In genomic region chr15:68795298-68795848, GRCh38 we compare ENCODE assay signal across 8 cellular contexts. TPM values are rescaled to one million over a fixed set of nuclear protein-coding genes. Genes with fewer than 3 reads are reported as not detected.
DNase-seq lines count a peak whose midpoint lies in the region; ATAC-seq, FAIRE-seq and TF ChIP-seq lines count a peak whose summit lies in the region.

No MANE protein-coding gene starts in this region.

- peak overlapping the region; percentile 79 for H3K4me3 Mint-ChIP-seq in T-helper 17 cell

- no peak for FAIRE-seq in K562 (lab: Jason Lieb, UNC)

- TF ChIP-seq CTCF in GM12875 (IDR thresholded peaks at IDR 0.05; ENCODE audit: borderline replicate concordance, insufficient read depth, low read depth, low read length) (no peak), K562 (IDR thresholded peaks at IDR 0.05 in 2 of 3, conservative IDR thresholded peaks at IDR 0.05 in 1 of 3; ENCODE audit: insufficient read depth in 2 of 3, low read depth in 1 of 3, low read length in 3 of 3) (no peak)

- H2AFZ ChIP-seq in K562 (ENCODE audit: low read depth, low read length): no peak overlapping the region

- H3K36me3 ChIP-seq in K562 (ENCODE audit: control insufficient read depth, insufficient read depth, low read length): peaks cover 69% of the 10 kb centered on the region; the same call in 2 of the 3 replicates

- H3K79me2 ChIP-seq in K562 (ENCODE audit: control insufficient read depth, insufficient read depth, low read length): peaks cover 99% of the 10 kb centered on the region

- H3K9ac ChIP-seq in K562 (ENCODE audit: insufficient read depth in 1 of 2, low read depth in 2 of 2, low read length in 2 of 2): peak overlapping the region in 1 of 2 experiments; percentile 54; a peak in 2 of 4 replicates

- H3K27ac ChIP-seq in K562 (ENCODE audit: extremely low read depth, low read depth, low read length): no peak overlapping the region

- no peaks in the 10 kb centered on the region for H3K27me3 Mint-ChIP-seq in T-helper 17 cell

- peaks cover 77% of the 10 kb centered on the region for H3K4me1 Mint-ChIP-seq in T-helper 17 cell

- POLR2A ChIA-PET in K562 (lab: Yijun Ruan, JAX): interaction anchor here (1.2 to 1.4 kb wide), 2 partner anchors 9 to 12 kb away, joined by 3 to 5 read pairs; no protein-coding TSS in a partner anchor

- peak; percentile 42 for ATAC-seq in HG02981 (IDR thresholded peaks at IDR 0.05; ENCODE audit: unreplicated experiment)
- peak; percentile 64 for ATAC-seq in T-helper 17 cell
- no peak for ATAC-seq in K562

- in situ Hi-C loops in K562 (cut with MboI): no loop called here

- intact Hi-C loops in K562 (cut with micrococcal nuclease): no loop called here

- H4K20me1 ChIP-seq in K562 (replicated peaks; ENCODE audit: control insufficient read depth, insufficient read depth, low read length): peaks cover 59% of the 10 kb centered on the region

- H3K27me3 ChIP-seq in K562 (ENCODE audit: control insufficient read depth in 2 of 2, insufficient read depth in 2 of 2, low read length in 2 of 2): no peaks in the 10 kb centered on the region

- H3K4me2 ChIP-seq in K562 (ENCODE audit: insufficient read depth, low read length): no peak overlapping the region

- peaks cover 2% of the 10 kb centered on the region for H3K36me3 Mint-ChIP-seq in T-helper 17 cell (ENCODE audit: low read depth)

- CTCF ChIA-PET in K562 (lab: Yijun Ruan, JAX; ENCODE audit: low intra/inter-chr PET ratio): no interaction called here

- peak overlapping the region; percentile 86 for H3K27ac Mint-ChIP-seq in T-helper 17 cell

- peaks cover 14 to 18% of the 10 kb centered on the region in 2 experiments; a peak in 4 of 5 replicates for H3K4me1 ChIP-seq in K562 (replicated peaks in 1 of 2; ENCODE audit: control insufficient read depth in 2 of 2, insufficient read depth in 2 of 2, low read length in 2 of 2)

- no peaks in the 10 kb centered on the region for H3K9me3 ChIP-seq in T-helper 17 cell (ENCODE audit: control insufficient read depth, low read length, poor library complexity, severe bottlenecking)
- no peaks in the 10 kb centered on the region for H3K9me3 ChIP-seq in K562 (replicated peaks; ENCODE audit: control insufficient read depth, insufficient read depth, low read depth, low read length)

- TF ChIP-seq EP300 in K562 (IDR thresholded peaks at IDR 0.05; ENCODE audit: low read length): no peak

- peaks cover 4% of the 10 kb centered on the region for H3K9me1 ChIP-seq in K562 (ENCODE audit: control insufficient read depth, insufficient read depth, low read length)

- H3K4me3 ChIP-seq in GM12875 (ENCODE audit: low read depth, low read length) (peak overlapping the region; percentile 26), K562 (no peak overlapping the region)

- no peak for TF ChIP-seq POLR2A in K562 (conservative IDR thresholded peaks at IDR 0.05)

- TF ChIP-seq RAD21 in K562 (CRISPR knock-in tag; conservative IDR thresholded peaks at IDR 0.05 in 1 of 2, IDR thresholded peaks at IDR 0.05 in 1 of 2): no peak

- no TSS peak for BruUV-seq in K562 (replicated peaks; lab: Mats Ljungman, UMichigan)

- WGBS in K562 (ENCODE audit: insufficient coverage, low coverage, missing lambda C conversion rate): 98% methylated on average over 15 of the region's 20 CpGs

- DNase-seq in T-helper 17 cell: peak; percentile 27 to 44 (median 38)
- DNase-seq in K562 (ENCODE audit: extremely low read depth in 1 of 4, low spot score in 3 of 4): no peak
- peak; percentile 87 to 96 for DNase-seq in hippocampal formation (lab: John Stamatoyannopoulos, UW)
- peak; percentile 95 for DNase-seq in putamen (ENCODE audit: low spot score)
- DNase-seq in KG1 (lab: John Stamatoyannopoulos, UW): no peak
- DNase-seq in DMS79 treated with DMSO at 0.1 percent for 48 hours (lab: John Stamatoyannopoulos, UW): no peak

TF ChIP-seq in K562, 482 proteins besides CTCF, POLR2A, EP300 and RAD21:
- TF ChIP-seq ZBTB7A (IDR thresholded peaks at IDR 0.05; ENCODE audit: borderline replicate concordance, control insufficient read depth, low read depth, low read length) (no peak), ZBTB33 (CRISPR knock-in tag; IDR thresholded peaks at IDR 0.05) (peak; percentile 35; the same call in 1 of the 2 replicates), ZNF184 (CRISPR knock-in tag; IDR thresholded peaks at IDR 0.05) (no peak), ZFP36 (IDR thresholded peaks at IDR 0.05; ENCODE audit: low read depth, low read length, partially characterized antibody) (peak; percentile 16), ZNF699 (CRISPR knock-in tag; IDR thresholded peaks at IDR 0.05; ENCODE audit: insufficient replicate concordance) (no peak), NELFE (IDR thresholded peaks at IDR 0.05; ENCODE audit: insufficient read depth, insufficient read length) (no peak)

RNA-seq across cellular contexts. Expression of gene ANP32A, which starts 25.3 kb away (rescaled TPM):
- 10 to 100 TPM; 78.7 to 83.3 TPM for total RNA-seq in T-helper 17 cell
- 73.2 and 102 TPM in 2 replicates for total RNA-seq in K562 (2011; cell fraction: chromatin; rRNA removed; ENCODE audit: low replicate concordance)
- total RNA-seq in K562 (2011; cell fraction: nucleolus; rRNA removed): 44.5 and 49.1 TPM in 2 replicates
- total RNA-seq in K562 (2011; cell fraction: nucleoplasm; rRNA removed): 74.9 and 79.7 TPM in 2 replicates
- 149 and 155 TPM in 2 replicates for total RNA-seq in K562 (2014; rRNA removed)
- 214 and 231 TPM in 2 replicates for total RNA-seq in K562 (2014; rRNA removed; fragmentation: Illumina TruSeq; extraction: Trizol)
- 213 and 234 TPM in 2 replicates for total RNA-seq in K562 (2015; rRNA removed; fragmentation: Illumina TruSeq; extraction: Trizol)
- total RNA-seq in K562 (2021): 179 and 210 TPM in 2 replicates
- 101 and 158 TPM in 2 replicates for polyA plus RNA-seq in K562 (2011; rRNA removed)
- 28.2 and 50.9 TPM in 2 replicates for polyA plus RNA-seq in K562 (2011; cell fraction: cytosol; rRNA removed)
- polyA plus RNA-seq in K562 (2011; cell fraction: nucleus; rRNA removed): 25.3 and 41.5 TPM in 2 replicates
- polyA plus RNA-seq in K562 (2012): 166 and 298 TPM in 2 replicates
- polyA plus RNA-seq in K562 (2014; fragmentation: Illumina TruSeq; extraction: Trizol): 514 and 656 TPM in 2 replicates
- 10 to 100 TPM; 13.2 to 24.9 TPM for polyA plus RNA-seq in K562 (2014; fragmentation: Nextera tagmentation; extraction: Ambion mirVana)
- polyA plus RNA-seq in K562 (2014; rRNA removed): 262 and 274 TPM in 2 replicates
- polyA minus RNA-seq in K562 (2011; rRNA and poly(A)+ RNA removed): 111 and 126 TPM in 2 replicates
- polyA minus RNA-seq in K562 (2011; cell fraction: cytosol; rRNA and poly(A)+ RNA removed): 56.1 and 63.8 TPM in 2 replicates
- 21.8 and 39.9 TPM in 2 replicates for polyA minus RNA-seq in K562 (2011; cell fraction: nucleus; rRNA and poly(A)+ RNA removed)

Comparison
In these comparisons a context has a peak if more than half of its experiments do, and no peak if none do; other contexts are left out.
1. DNase-seq: peak in T-helper 17 cell (3 of 3), hippocampal formation (2 of 2) and putamen (single experiment); none in K562 (0 of 4), KG1 (single experiment) and DMS79 treated with DMSO at 0.1 percent for 48 hours (single experiment).